In the genomic region with DNA sequence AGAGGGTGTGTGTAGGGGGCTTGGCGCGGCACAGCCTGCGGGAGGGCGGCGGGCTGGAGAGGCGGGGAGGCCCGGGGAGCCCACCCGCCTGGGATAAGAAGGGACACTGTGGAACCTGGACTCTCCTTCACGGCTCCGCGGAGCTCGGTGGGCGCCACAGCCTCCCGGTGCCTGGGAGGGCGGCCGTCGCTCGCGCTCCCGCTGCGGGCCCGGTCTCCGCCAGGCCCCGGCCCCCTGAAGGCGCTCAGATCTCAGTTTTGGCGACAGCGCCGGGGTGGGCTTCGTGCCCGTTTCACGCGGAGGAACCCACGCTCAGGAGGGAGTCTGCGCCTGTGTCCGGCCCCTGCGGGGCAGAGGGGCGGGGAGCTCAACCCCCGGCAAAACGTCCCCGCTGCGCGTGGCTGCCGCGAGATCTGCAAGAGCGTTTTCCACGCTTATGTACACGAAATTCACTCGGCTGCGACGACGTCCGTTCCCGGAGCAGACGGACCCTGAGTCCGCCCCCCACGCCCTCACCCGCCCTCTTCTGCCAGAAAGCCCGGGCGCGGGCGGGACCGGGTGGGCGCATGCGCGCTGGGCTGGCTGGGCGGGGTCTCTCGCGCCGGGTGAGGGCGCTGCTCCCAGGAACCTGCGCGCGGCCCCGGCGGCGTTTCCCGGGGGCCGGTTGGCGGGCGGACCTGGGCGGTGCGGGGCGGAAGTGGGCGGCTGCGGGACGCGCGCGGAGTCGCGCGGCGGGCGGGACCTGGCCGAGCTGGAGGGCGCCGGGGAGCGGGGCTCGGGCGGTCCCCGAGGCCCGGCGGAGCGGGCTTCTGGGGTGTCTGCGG, we compare ENCODE assay signal across 8 cellular contexts. TPM values are rescaled to one million over a fixed set of nuclear protein-coding genes. Genes with fewer than 3 reads are reported as not detected.
A peak's percentile ranks its signal among the peaks of the same experiment; 100 is the strongest.
DNase-seq lines count a peak whose midpoint lies in the region; ATAC-seq and TF ChIP-seq lines count a peak whose summit lies in the region.

A gene (plus strand): TSS at position 704 of the 824 bp plus-strand sequence.

- no peak for TF ChIP-seq EP300 in transverse colon (IDR thresholded peaks at IDR 0.05; ENCODE audit: low read depth)

- peak within 1 kb of the TSS; percentile 83 for H3K4me3 Mint-ChIP-seq in activated naive CD8-positive, alpha-beta T cell treated with anti-CD3 and anti-CD28 coated beads, Interleukin-2, amount 50 U/mL, for 24 hours

- in situ Hi-C loops in transverse colon (cut with MboI; ENCODE audit: low pct_ligation_motif_present in 1 of 4, low pct_unique_long_range_greater_than_20kb in 1 of 4, low sequenced_read_pairs in 3 of 4) = no loop called here

- peaks cover 2% of the 10 kb centered on the region for H3K27me3 Mint-ChIP-seq in activated naive CD8-positive, alpha-beta T cell treated with anti-CD3 and anti-CD28 coated beads, Interleukin-2, amount 50 U/mL, for 24 hours

- H3K36me3 Mint-ChIP-seq in activated naive CD8-positive, alpha-beta T cell treated with anti-CD3 and anti-CD28 coated beads, Interleukin-2, amount 50 U/mL, for 24 hours (ENCODE audit: low read depth) = peaks cover 10% of the 10 kb centered on the region

- peak within 1 kb of the TSS; percentile 81 for H3K27ac Mint-ChIP-seq in activated naive CD8-positive, alpha-beta T cell treated with anti-CD3 and anti-CD28 coated beads, Interleukin-2, amount 50 U/mL, for 24 hours

- peaks cover 13% of the 10 kb centered on the region for H3K4me1 Mint-ChIP-seq in activated naive CD8-positive, alpha-beta T cell treated with anti-CD3 and anti-CD28 coated beads, Interleukin-2, amount 50 U/mL, for 24 hours

- H3K9me3 Mint-ChIP-seq in activated naive CD8-positive, alpha-beta T cell treated with anti-CD3 and anti-CD28 coated beads, Interleukin-2, amount 50 U/mL, for 24 hours = no peaks in the 10 kb centered on the region

- TF ChIP-seq CTCF in GM12865 (IDR thresholded peaks at IDR 0.05; ENCODE audit: insufficient read depth, low read depth, low read length, missing control alignments) = no peak
- no peak for TF ChIP-seq CTCF in cardiac muscle cell (IDR thresholded peaks at IDR 0.05; ENCODE audit: low read depth, low read length)
- no peak for TF ChIP-seq CTCF in transverse colon (IDR thresholded peaks at IDR 0.05)

- H3K36me3 ChIP-seq in cardiac muscle cell = peaks cover 7% of the 10 kb centered on the region
- peaks cover 0 to 7% (median 3%) of the 10 kb centered on the region in 4 donors for H3K36me3 ChIP-seq in transverse colon

- DNase-seq in GM12865 (ENCODE audit: low read depth) = peak; percentile 94
- peak; percentile 76 for DNase-seq in NCI-H1105 treated with DMSO at 0.1 percent for 48 hours (lab: John Stamatoyannopoulos, UW)
- DNase-seq in T follicular helper cell (ENCODE audit: low read depth) = peak; percentile 93
- peak; percentile 99 for DNase-seq in activated naive CD8-positive, alpha-beta T cell treated with anti-CD3 and anti-CD28 coated beads, Interleukin-2, amount 50 U/mL, for 24 hours
- peak; percentile 93 to 94 for DNase-seq in cardiac muscle cell (ENCODE audit: low read depth in 1 of 2, low spot score in 1 of 2)
- DNase-seq in pons (ENCODE audit: low spot score) = peak; percentile 81
- peak; percentile 97 for DNase-seq in transverse colon

- H3K9me3 ChIP-seq in cardiac muscle cell (ENCODE audit: low read depth) (no peaks in the 10 kb centered on the region), transverse colon (no peaks in the 10 kb centered on the region)

- WGBS in transverse colon (ENCODE audit: low coverage in 1 of 2), 2 donors = 2% methylated on average over 70 of the region's 105 CpGs; no CpG with 5 or more reads in 1 of the 2 donors

- no peaks in the 10 kb centered on the region for H3K27me3 ChIP-seq in cardiac muscle cell
- H3K27me3 ChIP-seq in transverse colon = no peaks in the 10 kb centered on the region

- peak; percentile 80 for TF ChIP-seq POLR2A in transverse colon (IDR thresholded peaks at IDR 0.05)

- H3K4me3 ChIP-seq in GM12865 (ENCODE audit: low read depth, low read length) (peak within 1 kb of the TSS; percentile 88), cardiac muscle cell (peak within 1 kb of the TSS; percentile 98), transverse colon (peak within 1 kb of the TSS; percentile 90 to 98 (median 96))

- peak within 1 kb of the TSS; percentile 57 for H3K27ac ChIP-seq in cardiac muscle cell
- H3K27ac ChIP-seq in transverse colon = peak within 1 kb of the TSS; percentile 88 to 91 (median 89)

- H3K4me1 ChIP-seq in cardiac muscle cell (ENCODE audit: low read depth) (peaks cover 19% of the 10 kb centered on the region), transverse colon (peaks cover 21 to 31% (median 24%) of the 10 kb centered on the region in 4 donors)

- intact Hi-C loops in transverse colon (cut with DNase I; ENCODE audit: low total_unique reads) = no loop called here

- peak; percentile 76 for ATAC-seq in HG02623 (IDR thresholded peaks at IDR 0.05; ENCODE audit: unreplicated experiment)
- ATAC-seq in activated naive CD8-positive, alpha-beta T cell treated with anti-CD3 and anti-CD28 coated beads, Interleukin-2, amount 50 U/mL, for 24 hours = peak; percentile 86

RNA-seq across cellular contexts. Expression of the gene that starts here (rescaled TPM):
- total RNA-seq in cardiac muscle cell (68.6 and 78.2 TPM in 2 replicates), transverse colon (10 to 100 TPM; 28.1 to 90.5 (median 53.9) TPM)
- 73.3 and 87.6 TPM in 2 replicates for polyA plus RNA-seq in cardiac muscle cell

Comparison
In these comparisons a context has a peak if more than half of its experiments do, and no peak if none do; other contexts are left out.
1. Peak in every context shown above with its lines: DNase-seq, ATAC-seq, H3K4me3 ChIP-seq and H3K27ac ChIP-seq.